In genomic region chr19:33290082-33290815, GRCh38 we compare ENCODE assay signal across 18 cellular contexts. TPM values are rescaled to one million over a fixed set of nuclear protein-coding genes. Genes with fewer than 3 reads are reported as not detected.
A peak's percentile ranks its signal among the peaks of the same experiment; 100 is the strongest.
DNase-seq lines count a peak whose midpoint lies in the region; ATAC-seq and TF ChIP-seq lines count a peak whose summit lies in the region.
"Had no signal": no experiment of that assay in that cellular context is flagged by ENCODE, and none has a peak within 500 bp of the region (broad histone marks: within the 10 kb centered on the region; RNA-seq: fewer than 3 reads in every experiment).

No MANE protein-coding gene starts in this region.

- TF ChIP-seq POLR2A in suprapubic skin (IDR thresholded peaks at IDR 0.05), result no peak

- H3K36me3 ChIP-seq in lower lobe of right lung, result no peaks in the 10 kb centered on the region
- H3K36me3 ChIP-seq in suprapubic skin, result no peaks in the 10 kb centered on the region
- H3K36me3 ChIP-seq: heart right ventricle, stomach had no signal

- TF ChIP-seq CTCF in epithelial cell of esophagus (IDR thresholded peaks at IDR 0.05; ENCODE audit: insufficient read depth, low read depth, low read length, missing control alignments), result no peak
- TF ChIP-seq CTCF in lower lobe of right lung (IDR thresholded peaks at IDR 0.05), result no peak
- no peak for TF ChIP-seq CTCF in suprapubic skin (IDR thresholded peaks at IDR 0.05)

- H3K27me3 ChIP-seq in lower lobe of right lung (ENCODE audit: low read depth), result peaks cover 7% of the 10 kb centered on the region
- no peaks in the 10 kb centered on the region for H3K27me3 ChIP-seq in suprapubic skin
- H3K27me3 ChIP-seq: stomach had no signal

- intact Hi-C loops in lower lobe of right lung (cut with DNase I), result no loop called here

- H3K4me3 ChIP-seq in epithelial cell of esophagus (ENCODE audit: low read length) (no peak overlapping the region), lower lobe of right lung (no peak overlapping the region), suprapubic skin (no peak overlapping the region)
- H3K4me3 ChIP-seq: heart right ventricle, stomach had no signal

- peak; percentile 50 for DNase-seq in HT-29 (ENCODE audit: low spot score)
- peak; percentile 82 for DNase-seq in epithelial cell of esophagus (ENCODE audit: low read depth)
- DNase-seq in lower lobe of right lung, result peak; percentile 59
- no peak for DNase-seq in suprapubic skin (ENCODE audit: low spot score in 2 of 2)
- no peak for DNase-seq in activated CD8-positive, alpha-beta memory T cell treated with anti-CD3 and anti-CD28 coated beads, Interleukin-2, amount 50 U/mL, for 4 hours
- DNase-seq in activated CD4-positive, alpha-beta T cell treated with anti-CD3 and anti-CD28 coated beads for 48 hours, result no peak
- DNase-seq: activated CD4-positive, alpha-beta T cell treated with anti-CD3 and anti-CD28 coated beads, Interleukin-2, amount 50 U/mL, for 1 hour; activated naive CD4-positive, alpha-beta T cell treated with anti-CD3 and anti-CD28 coated beads, Interleukin-2, amount 50 U/mL, for 16 hours; C1 segment of cervical spinal cord; dermis blood vessel endothelial cell; H9; heart right ventricle; NCI-H187; NCI-H526 treated with DMSO at 0.1 percent for 48 hours; stimulated activated CD8-positive, alpha-beta memory T cell treated with anti-CD3 and anti-CD28 coated beads, Interleukin-4, amount 100 ng/mL, for 48 hours; stomach had no signal

- H3K27ac ChIP-seq in lower lobe of right lung (peak overlapping the region; percentile 84), suprapubic skin (peak overlapping the region; percentile 66)
- H3K27ac ChIP-seq: heart right ventricle, stomach had no signal

- no peak for TF ChIP-seq EP300 in suprapubic skin (IDR thresholded peaks at IDR 0.05)

- ATAC-seq in lower lobe of right lung (peak in 1 of 2 donors; percentile 5), HG03342 (IDR thresholded peaks at IDR 0.05; ENCODE audit: unreplicated experiment) (no peak), HG03521 (IDR thresholded peaks at IDR 0.05; ENCODE audit: unreplicated experiment) (no peak)
- ATAC-seq: heart right ventricle had no signal

- peaks cover 6% of the 10 kb centered on the region for H3K9me3 ChIP-seq in lower lobe of right lung
- H3K9me3 ChIP-seq in suprapubic skin, result peaks cover 7% of the 10 kb centered on the region

- 40% methylated on average over 3 of the region's 11 CpGs for WGBS in suprapubic skin

- H3K4me1 ChIP-seq in lower lobe of right lung (peaks cover 77% of the 10 kb centered on the region), suprapubic skin (peaks cover 55% of the 10 kb centered on the region)

RNA-seq across cellular contexts. Expression of gene CEBPA, which starts 12.1 kb away (rescaled TPM):
- total RNA-seq in HT-29 (2014; rRNA removed; shearing (Covaris generic)), result 16.9 and 21.3 TPM in 2 replicates
- total RNA-seq in lower lobe of right lung (75.1 TPM), suprapubic skin (100 to 1,000 TPM in 3 of 4 donors, 10 to 100 TPM in 1; 86.3 to 360 (median 196) TPM)

Comparison
In these comparisons a context has a peak if more than half of its experiments do, and no peak if none do; other contexts are left out.
1. DNase-seq: peak in HT-29 (single experiment), epithelial cell of esophagus (single experiment) and lower lobe of right lung (single experiment); none in suprapubic skin (0 of 2), activated CD8-positive, alpha-beta memory T cell treated with anti-CD3 and anti-CD28 coated beads, Interleukin-2, amount 50 U/mL, for 4 hours (single experiment) and activated CD4-positive, alpha-beta T cell treated with anti-CD3 and anti-CD28 coated beads for 48 hours (single experiment).